In the genomic region with DNA sequence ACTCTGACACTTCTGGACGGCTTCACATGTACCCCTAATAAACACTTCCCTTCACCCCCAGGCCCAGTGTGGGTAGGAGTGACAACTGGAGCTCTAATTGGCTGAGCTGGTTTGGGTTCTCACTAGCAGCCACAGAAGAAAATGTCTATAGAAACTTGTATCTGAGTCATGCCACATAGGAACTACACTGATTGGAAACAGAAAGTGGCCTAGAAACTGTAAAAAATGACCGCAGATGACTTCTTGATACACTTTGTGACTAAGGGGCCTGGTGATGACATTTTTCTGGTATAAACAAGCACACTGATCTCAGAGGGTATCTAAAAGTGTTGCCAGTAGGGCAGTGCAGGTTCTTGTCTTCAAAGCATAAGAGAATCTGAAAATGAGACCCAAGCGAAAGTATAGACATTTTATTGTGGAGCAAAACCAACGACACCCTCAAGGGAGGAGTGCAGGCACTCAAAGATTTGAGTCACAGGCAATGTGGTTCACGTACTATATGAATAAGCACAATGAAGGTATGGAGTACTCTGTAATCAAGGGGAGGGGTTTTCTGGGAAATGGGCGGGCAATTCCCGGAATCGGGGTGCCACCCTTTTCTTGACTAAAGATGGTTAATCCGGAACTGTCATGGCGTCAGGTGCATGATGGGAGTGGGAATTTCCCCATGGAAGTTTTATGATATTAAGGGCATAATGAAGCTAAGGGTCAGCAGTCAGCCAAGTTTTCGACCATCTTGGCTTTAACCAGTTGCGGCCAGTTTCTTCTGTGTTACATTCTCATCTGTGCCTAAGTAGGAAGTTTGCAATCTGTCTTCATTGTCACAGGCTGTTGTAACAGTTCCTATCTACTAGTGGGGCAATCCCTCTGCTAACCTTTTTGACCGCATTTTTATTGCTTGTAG, we compare ENCODE assay signal across 9 cellular contexts. TPM values are rescaled to one million over a fixed set of nuclear protein-coding genes. Genes with fewer than 3 reads are reported as not detected.
A peak's percentile ranks its signal among the peaks of the same experiment; 100 is the strongest.
DNase-seq lines count a peak whose midpoint lies in the region; ATAC-seq and TF ChIP-seq lines count a peak whose summit lies in the region.
"Had no signal": no experiment of that assay in that cellular context is flagged by ENCODE, and none has a peak within 500 bp of the region (broad histone marks: within the 10 kb centered on the region; RNA-seq: fewer than 3 reads in every experiment).

A gene with protein sequence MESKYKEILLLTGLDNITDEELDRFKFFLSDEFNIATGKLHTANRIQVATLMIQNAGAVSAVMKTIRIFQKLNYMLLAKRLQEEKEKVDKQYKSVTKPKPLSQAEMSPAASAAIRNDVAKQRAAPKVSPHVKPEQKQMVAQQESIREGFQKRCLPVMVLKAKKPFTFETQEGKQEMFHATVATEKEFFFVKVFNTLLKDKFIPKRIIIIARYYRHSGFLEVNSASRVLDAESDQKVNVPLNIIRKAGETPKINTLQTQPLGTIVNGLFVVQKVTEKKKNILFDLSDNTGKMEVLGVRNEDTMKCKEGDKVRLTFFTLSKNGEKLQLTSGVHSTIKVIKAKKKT (minus strand): TSS at position 14 of the 904 bp plus-strand sequence. CDS start 3,267 bp downstream, outside the sequence.

- TF ChIP-seq CTCF in MM.1S (IDR thresholded peaks at IDR 0.05; ENCODE audit: low read length) = no peak; the same call in 1 of the 2 replicates

- H3K9ac ChIP-seq in MM.1S (ENCODE audit: low read length) = peak within 1 kb of the TSS; percentile 68

- H3K79me2 ChIP-seq in MM.1S (ENCODE audit: low read length) = peaks cover 15% of the 10 kb centered on the region

- peak within 1 kb of the TSS; percentile 92 for H3K4me3 Mint-ChIP-seq in stimulated activated memory B cell treated with anti-CD40 and anti-IgM and Interleukin-4, amounts not matched to agents 10 μg/mL and 1 μg/mL and 100 μg/mL, for 72 hours
- H3K4me3 Mint-ChIP-seq: nephron had no signal

- peak within 1 kb of the TSS; percentile 85 for H3K27ac ChIP-seq in MM.1S (ENCODE audit: low read length)

- peaks cover 28% of the 10 kb centered on the region for H3F3A ChIP-seq in MM.1S (ENCODE audit: insufficient read depth, low read length)

- peak; percentile 96 for DNase-seq in MM.1S
- DNase-seq in activated CD8-positive, alpha-beta memory T cell treated with anti-CD3 and anti-CD28 coated beads for 1 hour (ENCODE audit: extremely low read depth in 1 of 2, low read depth in 1 of 2) = peak; percentile 70 to 74
- peak; percentile 52 for DNase-seq in left lobe of liver (ENCODE audit: low spot score)
- no peak for DNase-seq in retina
- DNase-seq in NCI-H2196 treated with DMSO at 0.1 percent for 48 hours (lab: John Stamatoyannopoulos, UW; ENCODE audit: unreplicated experiment) = no peak

- H3K4me1 Mint-ChIP-seq in stimulated activated memory B cell treated with anti-CD40 and anti-IgM and Interleukin-4, amounts not matched to agents 10 μg/mL and 1 μg/mL and 100 μg/mL, for 72 hours = peaks cover 38% of the 10 kb centered on the region
- H3K4me1 Mint-ChIP-seq: nephron had no signal

- no peaks in the 10 kb centered on the region for H3K9me2 ChIP-seq in MM.1S (replicated peaks; ENCODE audit: insufficient read depth, low read length)

- H3K27ac Mint-ChIP-seq in stimulated activated memory B cell treated with anti-CD40 and anti-IgM and Interleukin-4, amounts not matched to agents 10 μg/mL and 1 μg/mL and 100 μg/mL, for 72 hours = peak within 1 kb of the TSS; percentile 98
- H3K27ac Mint-ChIP-seq: nephron had no signal

- H3K36me3 ChIP-seq in MM.1S (replicated peaks; ENCODE audit: insufficient read depth, low read length) = no peaks in the 10 kb centered on the region

- H2AFZ ChIP-seq in MM.1S (ENCODE audit: low read length) = peak within 1 kb of the TSS; percentile 83

- H3K27me3 Mint-ChIP-seq in stimulated activated memory B cell treated with anti-CD40 and anti-IgM and Interleukin-4, amounts not matched to agents 10 μg/mL and 1 μg/mL and 100 μg/mL, for 72 hours = no peaks in the 10 kb centered on the region

- ATAC-seq in GM21723 (IDR thresholded peaks at IDR 0.05; ENCODE audit: unreplicated experiment) (peak; percentile 85), left lobe of liver (peak; percentile 23)
- ATAC-seq in stimulated activated memory B cell treated with anti-CD40 and anti-IgM and Interleukin-4, amounts not matched to agents 10 μg/mL and 1 μg/mL and 100 μg/mL, for 72 hours = peak; percentile 95

- H3K27me3 ChIP-seq in MM.1S (replicated peaks; ENCODE audit: insufficient read depth, low read length) = 0 out of 2 replicates have a peak, but pooled peaks cover 3% of the 10 kb centered on the region

- H3K4me3 ChIP-seq in GM08714 (ENCODE audit: low read length) (peak within 1 kb of the TSS; percentile 58; the same call in 1 of the 2 replicates), MM.1S (ENCODE audit: low read length) (peak within 1 kb of the TSS; percentile 66)

- no peaks in the 10 kb centered on the region for H3K9me3 Mint-ChIP-seq in stimulated activated memory B cell treated with anti-CD40 and anti-IgM and Interleukin-4, amounts not matched to agents 10 μg/mL and 1 μg/mL and 100 μg/mL, for 72 hours
- H3K9me3 Mint-ChIP-seq: nephron had no signal

- peaks cover 10% of the 10 kb centered on the region for H3K36me3 Mint-ChIP-seq in stimulated activated memory B cell treated with anti-CD40 and anti-IgM and Interleukin-4, amounts not matched to agents 10 μg/mL and 1 μg/mL and 100 μg/mL, for 72 hours

- H3K4me1 ChIP-seq in MM.1S (ENCODE audit: low read length) = peaks cover 21% of the 10 kb centered on the region

- H3K4me2 ChIP-seq in MM.1S (ENCODE audit: low read depth, low read length) = peak within 1 kb of the TSS; percentile 82

- no peaks in the 10 kb centered on the region for H4K20me1 ChIP-seq in MM.1S (ENCODE audit: insufficient read depth, low read length)

- no peaks in the 10 kb centered on the region for H3K9me3 ChIP-seq in MM.1S (replicated peaks; ENCODE audit: insufficient read depth, low read length)

RNA-seq across cellular contexts. Expression of the gene that starts here (rescaled TPM):
- 0.23 TPM for total RNA-seq in left lobe of liver

Comparison
In these comparisons a context has a peak if more than half of its experiments do, and no peak if none do; other contexts are left out.
1. Peak in DNase-seq and ATAC-seq in left lobe of liver; RNA of the gene not detected or under 1 TPM.
2. ATAC-seq: peak in every context shown above with its lines; median percentile 95 in stimulated activated memory B cell treated with anti-CD40 and anti-IgM and Interleukin-4, amounts not matched to agents 10 μg/mL and 1 μg/mL and 100 μg/mL, for 72 hours; 85 in GM21723; 23 in left lobe of liver.
3. DNase-seq: peak in MM.1S (single experiment) and activated CD8-positive, alpha-beta memory T cell treated with anti-CD3 and anti-CD28 coated beads for 1 hour (2 of 2); none in retina (single experiment) and NCI-H2196 treated with DMSO at 0.1 percent for 48 hours (single experiment).